In the genomic region with DNA sequence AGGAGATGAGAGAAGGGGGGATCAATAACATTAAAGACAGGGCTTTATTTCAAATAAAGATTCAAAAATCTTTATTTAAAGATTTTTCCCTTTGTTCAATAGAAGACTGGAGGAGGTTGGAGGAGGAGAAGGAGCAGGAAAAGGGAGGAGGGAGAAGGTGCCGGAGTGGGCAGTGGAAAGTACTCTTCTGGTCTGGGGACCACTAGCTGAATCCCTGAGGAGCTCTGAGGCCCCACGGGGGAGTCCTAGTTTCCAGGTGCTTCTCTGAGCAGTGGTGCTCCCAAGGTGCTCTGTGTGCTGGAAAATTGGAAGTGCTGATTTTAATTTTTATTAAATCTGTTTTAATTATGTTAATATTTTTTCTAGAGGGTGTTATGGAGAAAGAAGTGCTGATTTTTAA, we compare ENCODE assay signal across 22 cellular contexts. TPM values are rescaled to one million over a fixed set of nuclear protein-coding genes. Genes with fewer than 3 reads are reported as not detected.
DNase-seq lines count a peak whose midpoint lies in the region; ATAC-seq, FAIRE-seq and TF ChIP-seq lines count a peak whose summit lies in the region.
"Had no signal": no experiment of that assay in that cellular context is flagged by ENCODE, and none has a peak within 500 bp of the region (broad histone marks: within the 10 kb centered on the region; RNA-seq: fewer than 3 reads in every experiment).

No MANE protein-coding gene starts in this region.

- peak overlapping the region; percentile 54 for H2AFZ ChIP-seq in HCT116 (ENCODE audit: low read depth, low read length, poor library complexity, severe bottlenecking)
- H2AFZ ChIP-seq in K562 (ENCODE audit: low read depth, low read length): peak overlapping the region; percentile 82

- peaks cover 4% of the 10 kb centered on the region for H3K9me3 Mint-ChIP-seq in nephron progenitor cell
- H3K9me3 Mint-ChIP-seq: activated T-cell treated with anti-CD3 and anti-CD28 coated beads, Interleukin-2, amount 50 U/mL, for 24 hours; T-cell had no signal

- TF ChIP-seq CTCF in HCT116 (IDR thresholded peaks at IDR 0.05 in 2 of 3, conservative IDR thresholded peaks at IDR 0.05 in 1 of 3; ENCODE audit: borderline replicate concordance in 1 of 3, insufficient read depth in 1 of 3, low read depth in 2 of 3, low read length in 2 of 3): no peak
- no peak for TF ChIP-seq CTCF in K562 (IDR thresholded peaks at IDR 0.05 in 2 of 3, conservative IDR thresholded peaks at IDR 0.05 in 1 of 3; ENCODE audit: insufficient read depth in 2 of 3, low read depth in 1 of 3, low read length in 3 of 3)
- no peak for TF ChIP-seq CTCF in nephron progenitor cell (IDR thresholded peaks at IDR 0.05)

- H3K4me2 ChIP-seq in BLaER1 (peak overlapping the region; percentile 41), HCT116 (ENCODE audit: low read length) (no peak overlapping the region), K562 (ENCODE audit: insufficient read depth, low read length) (no peak overlapping the region)

- RAD21 ChIA-PET in HCT116 (lab: Charles Lee; ENCODE audit: low non-redundant PET in 1 of 2, low total read pairs in 2 of 2, uncharacterized antibody in 2 of 2, unreplicated experiment in 2 of 2): no interaction called here

- H3K4me3 ChIP-seq in BLaER1 (no peak overlapping the region), HCT116 (replicated peaks in 1 of 2; ENCODE audit: low read depth in 1 of 2, low read length in 2 of 2) (no peak overlapping the region), K562 (no peak overlapping the region)
- H3K4me3 ChIP-seq: Peyer's patch, SJCRH30, vagina had no signal

- H3K9me1 ChIP-seq in K562 (ENCODE audit: control insufficient read depth, insufficient read depth, low read length): no peaks in the 10 kb centered on the region

- H3K79me2 ChIP-seq in HCT116 (ENCODE audit: insufficient read depth, low read length) (no peaks in the 10 kb centered on the region), K562 (ENCODE audit: control insufficient read depth, insufficient read depth, low read length) (peaks cover 24% of the 10 kb centered on the region)

- H3K27me3 ChIP-seq in BLaER1 (no peaks in the 10 kb centered on the region), HCT116 (ENCODE audit: insufficient read depth, low read length) (no peaks in the 10 kb centered on the region), K562 (ENCODE audit: control insufficient read depth in 2 of 2, insufficient read depth in 2 of 2, low read length in 2 of 2) (no peaks in the 10 kb centered on the region)
- H3K27me3 ChIP-seq: Peyer's patch, vagina had no signal

- POLR2A ChIA-PET in HCT116 (lab: Charles Lee): no interaction called here
- POLR2A ChIA-PET in K562 (lab: Yijun Ruan, JAX): interaction anchor here (0.7 to 0.9 kb wide), 2 partner anchors 30 to 36 kb away, joined by 3 read pairs; no protein-coding TSS in a partner anchor

- 48% methylated on average over 2 of the region's 2 CpGs for WGBS in K562 (ENCODE audit: insufficient coverage, low coverage, missing lambda C conversion rate)

- no peak for TF ChIP-seq POLR2A in HCT116 (IDR thresholded peaks at IDR 0.05; ENCODE audit: borderline replicate concordance, extremely low read depth, insufficient read depth, insufficient read length)
- no peak for TF ChIP-seq POLR2A in K562 (conservative IDR thresholded peaks at IDR 0.05)

- H3K4me3 Mint-ChIP-seq in nephron progenitor cell: peak overlapping the region; percentile 41
- H3K4me3 Mint-ChIP-seq: activated T-cell treated with anti-CD3 and anti-CD28 coated beads, Interleukin-2, amount 50 U/mL, for 24 hours; T-cell had no signal

- H3K27me3 Mint-ChIP-seq in nephron progenitor cell (ENCODE audit: low read depth, poor library complexity): peaks cover 11% of the 10 kb centered on the region
- H3K27me3 Mint-ChIP-seq: activated T-cell treated with anti-CD3 and anti-CD28 coated beads, Interleukin-2, amount 50 U/mL, for 24 hours had no signal

- H3K27ac Mint-ChIP-seq in nephron progenitor cell: peak overlapping the region; percentile 27
- H3K27ac Mint-ChIP-seq: activated T-cell treated with anti-CD3 and anti-CD28 coated beads, Interleukin-2, amount 50 U/mL, for 24 hours; CD4-positive, CD25-positive, alpha-beta regulatory T cell; progenitor cell of endocrine pancreas had no signal

- peaks cover 55% of the 10 kb centered on the region for H3K4me1 Mint-ChIP-seq in nephron progenitor cell

- H3K4me1 ChIP-seq in BLaER1 (peaks cover 66% of the 10 kb centered on the region), HCT116 (ENCODE audit: control insufficient read depth in 1 of 2, insufficient read depth in 2 of 2, low read length in 2 of 2) (peaks cover 17 to 30% of the 10 kb centered on the region in 2 experiments; a peak in 3 of 4 replicates), K562 (replicated peaks in 1 of 2; ENCODE audit: control insufficient read depth in 2 of 2, insufficient read depth in 2 of 2, low read length in 2 of 2) (peaks cover 23 to 36% of the 10 kb centered on the region in 2 experiments)
- H3K4me1 ChIP-seq: SJCRH30 had no signal

- intact Hi-C loops in HCT116 (cut with micrococcal nuclease): no loop called here
- intact Hi-C loops in K562 (cut with micrococcal nuclease): no loop called here

- H3K9me3 ChIP-seq in BLaER1: no peaks in the 10 kb centered on the region
- H3K9me3 ChIP-seq in HCT116 (ENCODE audit: control insufficient read depth in 1 of 2, insufficient read depth in 1 of 2, low read depth in 1 of 2, low read length in 2 of 2): no peaks in the 10 kb centered on the region
- no peaks in the 10 kb centered on the region for H3K9me3 ChIP-seq in K562 (replicated peaks; ENCODE audit: control insufficient read depth, insufficient read depth, low read depth, low read length)
- H3K9me3 ChIP-seq: Peyer's patch, SJCRH30, vagina had no signal

- H3K27ac ChIP-seq in BLaER1: no peak overlapping the region
- H3K27ac ChIP-seq in HCT116 (ENCODE audit: low read depth, low read length): no peak overlapping the region
- peak overlapping the region; percentile 5; the same call in 2 of the 3 replicates for H3K27ac ChIP-seq in K562 (ENCODE audit: extremely low read depth, low read depth, low read length)
- H3K27ac ChIP-seq: SJCRH30, vagina had no signal

- CTCF ChIA-PET in HCT116 (lab: Charles Lee) (no interaction called here), K562 (lab: Yijun Ruan, JAX; ENCODE audit: low intra/inter-chr PET ratio) (no interaction called here)

- FAIRE-seq in K562 (lab: Jason Lieb, UNC): no peak
- FAIRE-seq: endometrium had no signal

- no peaks in the 10 kb centered on the region for H4K20me1 ChIP-seq in BLaER1
- H4K20me1 ChIP-seq in HCT116 (ENCODE audit: insufficient read depth): no peaks in the 10 kb centered on the region
- no peaks in the 10 kb centered on the region for H4K20me1 ChIP-seq in K562 (replicated peaks; ENCODE audit: control insufficient read depth, insufficient read depth, low read length)

- no peaks in the 10 kb centered on the region for H3K9me2 ChIP-seq in HCT116 (ENCODE audit: insufficient read depth)

- TF ChIP-seq RAD21 in HCT116 (IDR thresholded peaks at IDR 0.05; ENCODE audit: low read depth) (no peak), K562 (CRISPR knock-in tag; conservative IDR thresholded peaks at IDR 0.05 in 1 of 2, IDR thresholded peaks at IDR 0.05 in 1 of 2) (no peak)

- H3K9ac ChIP-seq in BLaER1: no peak overlapping the region
- no peak overlapping the region for H3K9ac ChIP-seq in HCT116 (ENCODE audit: low read length)
- peak overlapping the region in 1 of 2 experiments; percentile 27; a peak in 1 of 4 replicates for H3K9ac ChIP-seq in K562 (ENCODE audit: insufficient read depth in 1 of 2, low read depth in 2 of 2, low read length in 2 of 2)

- no peaks in the 10 kb centered on the region for H3K36me3 ChIP-seq in BLaER1
- no peaks in the 10 kb centered on the region for H3K36me3 ChIP-seq in HCT116 (ENCODE audit: control insufficient read depth in 1 of 2, insufficient read depth in 2 of 2, low read length in 2 of 2)
- H3K36me3 ChIP-seq in K562 (ENCODE audit: control insufficient read depth, insufficient read depth, low read length): no peaks in the 10 kb centered on the region; the same call in 2 of the 3 replicates
- H3K36me3 ChIP-seq: Peyer's patch, SJCRH30, vagina had no signal

- ATAC-seq in HCT116 (no peak), K562 (no peak), HG02798 (IDR thresholded peaks at IDR 0.05; ENCODE audit: poor library complexity, unreplicated experiment) (no peak), GM18502 (IDR thresholded peaks at IDR 0.05; ENCODE audit: poor library complexity, unreplicated experiment) (no peak)
- ATAC-seq: T-cell had no signal

- TF ChIP-seq EP300 in K562 (IDR thresholded peaks at IDR 0.05; ENCODE audit: low read length): no peak

- no peaks in the 10 kb centered on the region for H3K36me3 Mint-ChIP-seq in nephron progenitor cell (ENCODE audit: low read depth)
- H3K36me3 Mint-ChIP-seq: T-cell had no signal

- BruUV-seq in HCT116 (replicated peaks; lab: Mats Ljungman, UMichigan) (no TSS peak), K562 (replicated peaks; lab: Mats Ljungman, UMichigan) (no TSS peak)

- no peak for DNase-seq in HCT116 (ENCODE audit: low read depth, low spot score)
- DNase-seq in K562 (ENCODE audit: extremely low read depth in 1 of 4, low spot score in 3 of 4): no peak
- DNase-seq in nephron progenitor cell: no peak
- DNase-seq in OCI-M1 (lab: John Stamatoyannopoulos, UW): no peak
- DNase-seq in activated naive CD4-positive, alpha-beta T cell treated with anti-CD3 and anti-CD28 coated beads, Interleukin-2, amount 50 U/mL, for 16 hours: no peak
- DNase-seq: activated CD4-positive, alpha-beta T cell treated with anti-CD3 and anti-CD28 coated beads for 48 hours; activated gamma-delta T cell treated with Interleukin-2 at 50 U/mL for 16 hours; activated T-cell treated with anti-CD3 and anti-CD28 coated beads, Interleukin-2, amount 50 U/mL, for 24 hours; CD4-positive, CD25-positive, alpha-beta regulatory T cell; cerebellar nuclear complex; NCI-H2171; Peyer's patch; SJCRH30; stimulated activated CD4-positive, alpha-beta T cell treated with anti-CD3 and anti-CD28 coated beads, Interleukin-15, amount 100 ng/mL, for 24 hours; stimulated activated naive CD4-positive, alpha-beta T cell treated with Interleukin-2 at 50 U/mL for 16 hours; T-cell had no signal

- in situ Hi-C loops in K562 (cut with MboI): no loop called here

RNA-seq across cellular contexts. Expression of a gene that starts 19.3 kb away (rescaled TPM):
- 98.6 TPM for total RNA-seq in HCT116 (2021; ENCODE audit: unreplicated experiment)
- polyA plus RNA-seq in HCT116 (2012): 180 and 260 TPM in 2 replicates
- total RNA-seq in K562 (2011; cell fraction: chromatin; rRNA removed; ENCODE audit: low replicate concordance): 229 and 471 TPM in 2 replicates
- 275 and 311 TPM in 2 replicates for total RNA-seq in K562 (2011; cell fraction: nucleolus; rRNA removed)
- 234 and 268 TPM in 2 replicates for total RNA-seq in K562 (2011; cell fraction: nucleoplasm; rRNA removed)
- total RNA-seq in K562 (2014; rRNA removed): 11.0 and 38.7 TPM in 2 replicates
- total RNA-seq in K562 (2014; rRNA removed; fragmentation: Illumina TruSeq; extraction: Trizol): 8.5 and 10.7 TPM in 2 replicates
- total RNA-seq in K562 (2015; rRNA removed; fragmentation: Illumina TruSeq; extraction: Trizol): 16.7 and 17.7 TPM in 2 replicates
- total RNA-seq in K562 (2021): 33.6 and 37.9 TPM in 2 replicates
- 28.8 and 56.9 TPM in 2 replicates for polyA plus RNA-seq in K562 (2011; rRNA removed)
- 31.0 and 40.4 TPM in 2 replicates for polyA plus RNA-seq in K562 (2011; cell fraction: cytosol; rRNA removed)
- polyA plus RNA-seq in K562 (2011; cell fraction: nucleus; rRNA removed): 155 and 194 TPM in 2 replicates
- polyA plus RNA-seq in K562 (2012): 31.3 and 40.0 TPM in 2 replicates
- polyA plus RNA-seq in K562 (2014; fragmentation: Illumina TruSeq; extraction: Trizol): 10.9 and 16.9 TPM in 2 replicates
- polyA plus RNA-seq in K562 (2014; fragmentation: Nextera tagmentation; extraction: Ambion mirVana): 1 to 10 TPM; 1.3 to 1.5 TPM
- 24.8 and 27.8 TPM in 2 replicates for polyA plus RNA-seq in K562 (2014; rRNA removed)
- 41.6 and 47.9 TPM in 2 replicates for polyA minus RNA-seq in K562 (2011; rRNA and poly(A)+ RNA removed)
- 59.8 and 102 TPM in 2 replicates for polyA minus RNA-seq in K562 (2011; cell fraction: cytosol; rRNA and poly(A)+ RNA removed)
- 62.9 and 86.3 TPM in 2 replicates for polyA minus RNA-seq in K562 (2011; cell fraction: nucleus; rRNA and poly(A)+ RNA removed)

RNA-seq across cellular contexts. Expression of a gene that starts 52.0 kb away (rescaled TPM):
- total RNA-seq in HCT116 (2021; ENCODE audit: unreplicated experiment): 92.7 TPM
- polyA plus RNA-seq in HCT116 (2012): 261 and 304 TPM in 2 replicates
- 14.3 and 33.8 TPM in 2 replicates for total RNA-seq in K562 (2011; cell fraction: chromatin; rRNA removed; ENCODE audit: low replicate concordance)
- 35.9 and 36.5 TPM in 2 replicates for total RNA-seq in K562 (2011; cell fraction: nucleolus; rRNA removed)
- 26.0 and 30.1 TPM in 2 replicates for total RNA-seq in K562 (2011; cell fraction: nucleoplasm; rRNA removed)
- 61.4 and 94.5 TPM in 2 replicates for total RNA-seq in K562 (2014; rRNA removed)
- 46.9 and 49.6 TPM in 2 replicates for total RNA-seq in K562 (2014; rRNA removed; fragmentation: Illumina TruSeq; extraction: Trizol)
- 63.4 and 64.5 TPM in 2 replicates for total RNA-seq in K562 (2015; rRNA removed; fragmentation: Illumina TruSeq; extraction: Trizol)
- total RNA-seq in K562 (2021): 106 and 107 TPM in 2 replicates
- polyA plus RNA-seq in K562 (2011; rRNA removed): 136 and 186 TPM in 2 replicates
- polyA plus RNA-seq in K562 (2011; cell fraction: cytosol; rRNA removed): 212 and 302 TPM in 2 replicates
- polyA plus RNA-seq in K562 (2011; cell fraction: nucleus; rRNA removed): 104 and 147 TPM in 2 replicates
- polyA plus RNA-seq in K562 (2012): 132 and 166 TPM in 2 replicates
- polyA plus RNA-seq in K562 (2014; fragmentation: Illumina TruSeq; extraction: Trizol): 107 and 138 TPM in 2 replicates
- polyA plus RNA-seq in K562 (2014; fragmentation: Nextera tagmentation; extraction: Ambion mirVana): 10 to 100 TPM; 14.9 to 33.8 TPM
- 128 and 142 TPM in 2 replicates for polyA plus RNA-seq in K562 (2014; rRNA removed)
- 38.2 and 47.4 TPM in 2 replicates for polyA minus RNA-seq in K562 (2011; rRNA and poly(A)+ RNA removed)
- 35.2 and 37.1 TPM in 2 replicates for polyA minus RNA-seq in K562 (2011; cell fraction: cytosol; rRNA and poly(A)+ RNA removed)
- 10.0 and 16.9 TPM in 2 replicates for polyA minus RNA-seq in K562 (2011; cell fraction: nucleus; rRNA and poly(A)+ RNA removed)

RNA-seq across cellular contexts. Expression of a gene that starts 52.2 kb away (rescaled TPM):
- total RNA-seq in HCT116 (2021; ENCODE audit: unreplicated experiment) (15.4 TPM), K562 (2014; rRNA removed) (3.9 and 4.0 TPM in 2 replicates), K562 (2014; rRNA removed; fragmentation: Illumina TruSeq; extraction: Trizol) (2.8 and 3.0 TPM in 2 replicates), K562 (2015; rRNA removed; fragmentation: Illumina TruSeq; extraction: Trizol) (2.4 and 3.0 TPM in 2 replicates), K562 (2021) (6.0 and 6.1 TPM in 2 replicates)
- polyA plus RNA-seq in HCT116 (2012): 8.6 and 12.6 TPM in 2 replicates
- 9.0 and 29.0 TPM in 2 replicates for total RNA-seq in K562 (2011; cell fraction: chromatin; rRNA removed; ENCODE audit: low replicate concordance)
- 29.9 and 32.4 TPM in 2 replicates for total RNA-seq in K562 (2011; cell fraction: nucleolus; rRNA removed)
- total RNA-seq in K562 (2011; cell fraction: nucleoplasm; rRNA removed): 18.3 and 18.8 TPM in 2 replicates
- polyA plus RNA-seq in K562 (2011; rRNA removed) (3.7 and 4.0 TPM in 2 replicates), K562 (2014; fragmentation: Illumina TruSeq; extraction: Trizol) (1.2 and 2.0 TPM in 2 replicates), K562 (2014; fragmentation: Nextera tagmentation; extraction: Ambion mirVana) (under 1 TPM; 0.78 to 0.92 TPM), K562 (2014; rRNA removed) (2.6 and 3.3 TPM in 2 replicates)
- polyA plus RNA-seq in K562 (2011; cell fraction: cytosol; rRNA removed): 1.4 and 2.7 TPM in 2 replicates
- 9.9 and 12.7 TPM in 2 replicates for polyA plus RNA-seq in K562 (2011; cell fraction: nucleus; rRNA removed)
- 2.3 and 4.2 TPM in 2 replicates for polyA plus RNA-seq in K562 (2012)
- polyA minus RNA-seq in K562 (2011; rRNA and poly(A)+ RNA removed): 7.1 and 7.7 TPM in 2 replicates
- polyA minus RNA-seq in K562 (2011; cell fraction: cytosol; rRNA and poly(A)+ RNA removed): 6.0 and 7.6 TPM in 2 replicates
- 13.9 and 15.4 TPM in 2 replicates for polyA minus RNA-seq in K562 (2011; cell fraction: nucleus; rRNA and poly(A)+ RNA removed)
